10 cellular contexts compared by ENCODE assay signal in the genomic region with DNA sequence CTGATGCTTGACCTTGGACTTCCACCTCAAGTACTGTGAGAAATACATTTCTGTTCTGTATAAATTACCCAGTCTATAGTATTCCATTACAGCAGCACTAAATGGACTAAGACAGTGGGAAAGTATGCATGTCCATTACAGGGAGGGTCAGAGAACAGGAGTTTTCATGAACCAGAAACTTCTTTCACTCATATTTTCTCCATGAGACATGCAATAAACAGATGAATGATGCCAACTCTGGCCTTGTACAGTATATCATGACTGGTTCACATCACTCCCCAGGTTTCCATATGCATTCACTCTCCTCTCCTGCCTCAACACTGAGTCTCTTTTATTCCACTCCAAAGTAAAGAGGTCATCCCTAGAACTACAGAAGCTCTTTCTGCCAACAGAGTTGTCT. TPM values are rescaled to one million over a fixed set of nuclear protein-coding genes. Genes with fewer than 3 reads are reported as not detected.
DNase-seq lines count a peak whose midpoint lies in the region; ATAC-seq and TF ChIP-seq lines count a peak whose summit lies in the region.
"Had no signal": no experiment of that assay in that cellular context is flagged by ENCODE, and none has a peak within 500 bp of the region (broad histone marks: within the 10 kb centered on the region; RNA-seq: fewer than 3 reads in every experiment).

No MANE protein-coding gene starts in this region.

- TF ChIP-seq CTCF in left lung (IDR thresholded peaks at IDR 0.05), result no peak

- no peaks in the 10 kb centered on the region for H3K9me3 ChIP-seq in left lung

- peak overlapping the region; percentile 49 for H3K27ac Mint-ChIP-seq in activated CD4-positive, alpha-beta T cell treated with anti-CD3 and anti-CD28 coated beads for 36 hours
- peak overlapping the region; percentile 99 for H3K27ac Mint-ChIP-seq in activated T-helper 17 cell treated with anti-CD3 and anti-CD28 coated beads, Interleukin-2, amount 50 U/mL, for 72 hours
- peak overlapping the region; percentile 78 for H3K27ac Mint-ChIP-seq in stimulated activated memory B cell treated with anti-CD40 and anti-IgM and Interleukin-4, amounts not matched to agents 10 μg/mL and 1 μg/mL and 100 μg/mL, for 72 hours

- DNase-seq in activated CD4-positive, alpha-beta T cell treated with anti-CD3 and anti-CD28 coated beads for 36 hours, result no peak
- no peak for DNase-seq in activated CD4-positive, alpha-beta T cell treated with anti-CD3 and anti-CD28 coated beads for 48 hours
- DNase-seq in left lung, result no peak
- DNase-seq in midbrain (lab: John Stamatoyannopoulos, UW), result no peak
- no peak for DNase-seq in mucosa of gallbladder (ENCODE audit: low spot score)
- DNase-seq: activated CD4-positive, alpha-beta T cell treated with anti-CD3 and anti-CD28 coated beads for 4 hours; stimulated activated naive CD4-positive, alpha-beta T cell had no signal

- H3K27me3 Mint-ChIP-seq in activated CD4-positive, alpha-beta T cell treated with anti-CD3 and anti-CD28 coated beads for 36 hours, result no peaks in the 10 kb centered on the region
- no peaks in the 10 kb centered on the region for H3K27me3 Mint-ChIP-seq in activated T-helper 17 cell treated with anti-CD3 and anti-CD28 coated beads, Interleukin-2, amount 50 U/mL, for 72 hours
- H3K27me3 Mint-ChIP-seq in stimulated activated memory B cell treated with anti-CD40 and anti-IgM and Interleukin-4, amounts not matched to agents 10 μg/mL and 1 μg/mL and 100 μg/mL, for 72 hours, result no peaks in the 10 kb centered on the region

- ATAC-seq in activated CD4-positive, alpha-beta T cell treated with anti-CD3 and anti-CD28 coated beads for 36 hours, result no peak
- no peak for ATAC-seq in activated T-helper 17 cell treated with anti-CD3 and anti-CD28 coated beads, Interleukin-2, amount 50 U/mL, for 72 hours (replicated peaks)
- no peak for ATAC-seq in left lung
- ATAC-seq in stimulated activated memory B cell treated with anti-CD40 and anti-IgM and Interleukin-4, amounts not matched to agents 10 μg/mL and 1 μg/mL and 100 μg/mL, for 72 hours, result no peak
- ATAC-seq in GM19351 (IDR thresholded peaks at IDR 0.05; ENCODE audit: unreplicated experiment), result no peak

- H3K9me3 Mint-ChIP-seq in activated CD4-positive, alpha-beta T cell treated with anti-CD3 and anti-CD28 coated beads for 36 hours (ENCODE audit: low read depth), result no peaks in the 10 kb centered on the region
- H3K9me3 Mint-ChIP-seq in activated T-helper 17 cell treated with anti-CD3 and anti-CD28 coated beads, Interleukin-2, amount 50 U/mL, for 72 hours, result no peaks in the 10 kb centered on the region
- H3K9me3 Mint-ChIP-seq in stimulated activated memory B cell treated with anti-CD40 and anti-IgM and Interleukin-4, amounts not matched to agents 10 μg/mL and 1 μg/mL and 100 μg/mL, for 72 hours, result no peaks in the 10 kb centered on the region

- H3K4me1 ChIP-seq in left lung, result peaks cover 7 to 61% of the 10 kb centered on the region in 2 donors

- H3K27me3 ChIP-seq in left lung, result no peaks in the 10 kb centered on the region

- no peak overlapping the region for H3K4me3 Mint-ChIP-seq in activated CD4-positive, alpha-beta T cell treated with anti-CD3 and anti-CD28 coated beads for 36 hours
- H3K4me3 Mint-ChIP-seq in activated T-helper 17 cell treated with anti-CD3 and anti-CD28 coated beads, Interleukin-2, amount 50 U/mL, for 72 hours, result peak overlapping the region; percentile 40
- no peak overlapping the region for H3K4me3 Mint-ChIP-seq in stimulated activated memory B cell treated with anti-CD40 and anti-IgM and Interleukin-4, amounts not matched to agents 10 μg/mL and 1 μg/mL and 100 μg/mL, for 72 hours

- no peaks in the 10 kb centered on the region for H3K36me3 ChIP-seq in left lung

- peak overlapping the region; percentile 50 to 68 for H3K27ac ChIP-seq in left lung

- peaks cover 35% of the 10 kb centered on the region for H3K36me3 Mint-ChIP-seq in activated CD4-positive, alpha-beta T cell treated with anti-CD3 and anti-CD28 coated beads for 36 hours (ENCODE audit: low read depth)
- peaks cover 25% of the 10 kb centered on the region for H3K36me3 Mint-ChIP-seq in activated T-helper 17 cell treated with anti-CD3 and anti-CD28 coated beads, Interleukin-2, amount 50 U/mL, for 72 hours (ENCODE audit: low read depth)
- H3K36me3 Mint-ChIP-seq in stimulated activated memory B cell treated with anti-CD40 and anti-IgM and Interleukin-4, amounts not matched to agents 10 μg/mL and 1 μg/mL and 100 μg/mL, for 72 hours, result peaks cover 3% of the 10 kb centered on the region

- intact Hi-C loops in activated CD4-positive, alpha-beta T cell treated with anti-CD3 and anti-CD28 coated beads for 36 hours (cut with DNase I, micrococcal nuclease), result loop anchor here in 1 of 2 experiments (5.0 kb wide), 2 partner anchors 188 to 853 kb away; no protein-coding TSS in a partner anchor
- intact Hi-C loops in left lung (cut with DNase I), result no loop called here

- CTCF ChIA-PET in activated CD4-positive, alpha-beta T cell treated with anti-CD3 and anti-CD28 coated beads for 36 hours (lab: Charles Lee), result no interaction called here

- H3K4me3 ChIP-seq in left lung, result no peak overlapping the region

- POLR2A ChIA-PET in activated CD4-positive, alpha-beta T cell treated with anti-CD3 and anti-CD28 coated beads for 36 hours (lab: Charles Lee), result interaction anchor here (0.6 kb wide), 1 partner anchor 51 kb away, joined by 5 read pairs; no protein-coding TSS in a partner anchor

- H3K4me1 Mint-ChIP-seq in activated CD4-positive, alpha-beta T cell treated with anti-CD3 and anti-CD28 coated beads for 36 hours, result peaks cover 45% of the 10 kb centered on the region
- H3K4me1 Mint-ChIP-seq in activated T-helper 17 cell treated with anti-CD3 and anti-CD28 coated beads, Interleukin-2, amount 50 U/mL, for 72 hours, result peaks cover 40% of the 10 kb centered on the region
- peaks cover 39% of the 10 kb centered on the region for H3K4me1 Mint-ChIP-seq in stimulated activated memory B cell treated with anti-CD40 and anti-IgM and Interleukin-4, amounts not matched to agents 10 μg/mL and 1 μg/mL and 100 μg/mL, for 72 hours

RNA-seq across cellular contexts. Expression of a gene that starts 4.5 kb away (rescaled TPM):
- total RNA-seq in activated CD4-positive, alpha-beta T cell treated with anti-CD3 and anti-CD28 coated beads for 36 hours, result 100 to 1,000 TPM; 263 to 308 TPM
- 100 to 1,000 TPM; 187 to 217 TPM for total RNA-seq in activated T-helper 17 cell treated with anti-CD3 and anti-CD28 coated beads, Interleukin-2, amount 50 U/mL, for 72 hours
- total RNA-seq in left lung, result 100 to 1,000 TPM in 1 of 2 donors, 10 to 100 TPM in 1; 69.7 to 121 TPM
- 42.4 TPM for total RNA-seq in mucosa of gallbladder

Comparison
In these comparisons a context has a peak if more than half of its experiments do, and no peak if none do; other contexts are left out.
1. H3K27ac Mint-ChIP-seq: peak in every context shown above with its lines; median percentile 99 in activated T-helper 17 cell treated with anti-CD3 and anti-CD28 coated beads, Interleukin-2, amount 50 U/mL, for 72 hours; 78 in stimulated activated memory B cell treated with anti-CD40 and anti-IgM and Interleukin-4, amounts not matched to agents 10 μg/mL and 1 μg/mL and 100 μg/mL, for 72 hours; 49 in activated CD4-positive, alpha-beta T cell treated with anti-CD3 and anti-CD28 coated beads for 36 hours.